Comparison of ENCODE assay signal across 9 cellular contexts in the genomic region with DNA sequence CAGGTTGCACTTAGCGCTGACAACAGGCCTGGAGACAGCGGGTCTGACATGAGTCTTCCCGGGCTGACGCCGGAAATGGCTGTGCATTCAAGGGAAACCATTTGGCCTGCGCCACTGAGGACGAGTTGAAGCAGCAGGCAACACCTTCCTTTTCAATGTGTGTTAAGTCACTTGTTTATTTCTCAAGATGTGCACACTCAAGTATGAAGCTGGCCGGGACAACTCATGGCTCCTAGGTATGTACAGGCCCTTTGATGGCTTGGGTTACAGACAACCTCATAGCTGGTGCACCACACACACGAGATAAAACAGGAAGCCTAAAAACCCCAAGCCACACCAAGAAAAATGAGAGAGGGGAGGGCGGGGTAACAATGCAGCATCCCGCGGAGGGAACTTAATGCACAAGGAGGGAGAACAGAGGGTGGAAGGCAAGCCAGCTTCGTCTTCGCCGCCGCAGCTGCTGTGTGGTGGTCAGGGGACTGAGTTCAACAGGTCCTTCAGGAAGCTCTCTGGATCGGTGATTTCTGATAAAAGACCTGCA.
DNase-seq lines count a peak whose midpoint lies in the region; ATAC-seq lines count a peak whose summit lies in the region.
"Had no signal": no experiment of that assay in that cellular context is flagged by ENCODE, and none has a peak within 500 bp of the region (broad histone marks: within the 10 kb centered on the region; RNA-seq: fewer than 3 reads in every experiment).

No MANE protein-coding gene starts in this region.

- H3K9me3 Mint-ChIP-seq in activated CD8-positive, alpha-beta memory T cell treated with anti-CD3 and anti-CD28 coated beads, Interleukin-2, amount 10 ng/mL, durations not matched to agents 7 days and 5 days (ENCODE audit: low read depth), result no peaks in the 10 kb centered on the region

- peak overlapping the region; percentile 52 for H3K27ac ChIP-seq in effector memory CD4-positive, alpha-beta T cell (ENCODE audit: insufficient read depth, low read length, poor library complexity, severe bottlenecking)

- no peak overlapping the region for H3K4me3 Mint-ChIP-seq in activated CD8-positive, alpha-beta memory T cell treated with anti-CD3 and anti-CD28 coated beads, Interleukin-2, amount 10 ng/mL, durations not matched to agents 7 days and 5 days

- peaks cover 38% of the 10 kb centered on the region for H3K36me3 ChIP-seq in effector memory CD4-positive, alpha-beta T cell (ENCODE audit: control insufficient read depth, insufficient read depth, low read length)

- H3K9me3 ChIP-seq in effector memory CD4-positive, alpha-beta T cell (ENCODE audit: control insufficient read depth, low read length), result no peaks in the 10 kb centered on the region

- peak overlapping the region; percentile 70 for H3K27ac Mint-ChIP-seq in activated CD8-positive, alpha-beta memory T cell treated with anti-CD3 and anti-CD28 coated beads, Interleukin-2, amount 10 ng/mL, durations not matched to agents 7 days and 5 days

- CTCF ChIA-PET in activated CD8-positive, alpha-beta memory T cell treated with anti-CD3 and anti-CD28 coated beads, Interleukin-2, amount 10 ng/mL, durations not matched to agents 7 days and 5 days (lab: Charles Lee), result interaction anchor here (0.9 to 4.1 kb wide), 20 partner anchors 13 to 190 kb away, joined by 3 to 39 read pairs (median 4); a partner anchor contains a TSS

- peak; percentile 92 for DNase-seq in Jurkat, Clone E6-1 (ENCODE audit: low read depth, low spot score)
- DNase-seq in activated CD8-positive, alpha-beta memory T cell treated with anti-CD3 and anti-CD28 coated beads, Interleukin-2, amount 10 ng/mL, durations not matched to agents 7 days and 5 days, result peak; percentile 87
- peak; percentile 41 to 59 (median 43) for DNase-seq in effector memory CD4-positive, alpha-beta T cell
- DNase-seq in stimulated activated CD4-positive, alpha-beta T cell treated with anti-CD3 and anti-CD28 coated beads, TNF-alpha, amount 100 ng/mL, for 24 hours (ENCODE audit: low read depth in 3 of 3), result peak; percentile 5 to 22 (median 6)
- no peak for DNase-seq in ureter (ENCODE audit: low spot score)

- H3K4me3 ChIP-seq in Jurkat, Clone E6-1 (ENCODE audit: low read length), result no peak overlapping the region
- no peak overlapping the region for H3K4me3 ChIP-seq in effector memory CD4-positive, alpha-beta T cell (ENCODE audit: insufficient read depth, low read depth, low read length, poor library complexity, severe bottlenecking)

- H3K4me1 Mint-ChIP-seq in activated CD8-positive, alpha-beta memory T cell treated with anti-CD3 and anti-CD28 coated beads, Interleukin-2, amount 10 ng/mL, durations not matched to agents 7 days and 5 days, result peaks cover 31% of the 10 kb centered on the region

- peaks cover 45% of the 10 kb centered on the region for H3K36me3 Mint-ChIP-seq in activated CD8-positive, alpha-beta memory T cell treated with anti-CD3 and anti-CD28 coated beads, Interleukin-2, amount 10 ng/mL, durations not matched to agents 7 days and 5 days

- no peaks in the 10 kb centered on the region for H3K27me3 ChIP-seq in effector memory CD4-positive, alpha-beta T cell (replicated peaks; ENCODE audit: control insufficient read depth, insufficient read depth, low read length, poor library complexity, severe bottlenecking)

- H3K27me3 Mint-ChIP-seq in activated CD8-positive, alpha-beta memory T cell treated with anti-CD3 and anti-CD28 coated beads, Interleukin-2, amount 10 ng/mL, durations not matched to agents 7 days and 5 days, result no peaks in the 10 kb centered on the region

- peak; percentile 89 for ATAC-seq in activated CD8-positive, alpha-beta memory T cell treated with anti-CD3 and anti-CD28 coated beads, Interleukin-2, amount 10 ng/mL, durations not matched to agents 7 days and 5 days
- no peak for ATAC-seq in HG03280 (IDR thresholded peaks at IDR 0.05; ENCODE audit: unreplicated experiment)
- no peak for ATAC-seq in GM21360 (IDR thresholded peaks at IDR 0.05; ENCODE audit: unreplicated experiment)
- no peak for ATAC-seq in GM19351 (IDR thresholded peaks at IDR 0.05; ENCODE audit: unreplicated experiment)
- ATAC-seq: SK-N-SH treated with all-trans-retinoic acid at 6 μM for 48 hours had no signal

- peaks cover 42% of the 10 kb centered on the region for H3K4me1 ChIP-seq in effector memory CD4-positive, alpha-beta T cell (ENCODE audit: control insufficient read depth, insufficient read depth, low read length, poor library complexity, severe bottlenecking)
